ENCODE assay signal across 6 cellular contexts in genomic region chr11:66543263-66544107, GRCh38. TPM values are rescaled to one million over a fixed set of nuclear protein-coding genes. Genes with fewer than 3 reads are reported as not detected.
DNase-seq lines count a peak whose midpoint lies in the region; ATAC-seq, FAIRE-seq and TF ChIP-seq lines count a peak whose summit lies in the region.

No MANE protein-coding gene starts in this region.

- H3F3A ChIP-seq in OCI-LY1 (ENCODE audit: insufficient read depth, low read length), result no peaks in the 10 kb centered on the region

- H4K20me1 ChIP-seq in OCI-LY1 (ENCODE audit: insufficient read depth, low read length), result no peaks in the 10 kb centered on the region

- H3K9me2 ChIP-seq in OCI-LY1 (ENCODE audit: low read depth, low read length), result no peaks in the 10 kb centered on the region

- no peak overlapping the region; the same call in 1 of the 2 replicates for H2AFZ ChIP-seq in OCI-LY1 (ENCODE audit: low read length)

- H3K9ac ChIP-seq in OCI-LY1 (ENCODE audit: low read length), result peak overlapping the region; percentile 79

- no peaks in the 10 kb centered on the region for H3K79me2 ChIP-seq in OCI-LY1 (ENCODE audit: insufficient read depth, low read length)

- peak overlapping the region; percentile 75 for H3K27ac ChIP-seq in OCI-LY1 (ENCODE audit: low read depth, low read length, poor library complexity, severe bottlenecking)

- H3K36me3 ChIP-seq in BE2C, result 0 out of 2 replicates have a peak, but pooled peaks cover 7% of the 10 kb centered on the region
- peaks cover 7% of the 10 kb centered on the region; the same call in 1 of the 2 replicates for H3K36me3 ChIP-seq in OCI-LY1 (ENCODE audit: insufficient read depth, low read length)
- peaks cover 17% of the 10 kb centered on the region for H3K36me3 ChIP-seq in bronchial epithelial cell (ENCODE audit: control insufficient read depth, insufficient read depth, low read length)

- H3K4me1 ChIP-seq in BE2C (no peaks in the 10 kb centered on the region; the same call in 1 of the 2 replicates), OCI-LY1 (ENCODE audit: insufficient read depth, low read length, severe bottlenecking) (peaks cover 33% of the 10 kb centered on the region)

- H3K9me3 ChIP-seq in BE2C, result no peaks in the 10 kb centered on the region
- H3K9me3 ChIP-seq in OCI-LY1 (ENCODE audit: low read length), result no peaks in the 10 kb centered on the region

- no peak for ATAC-seq in HG02840 (IDR thresholded peaks at IDR 0.05; ENCODE audit: low FRiP score, unreplicated experiment)

- DNase-seq in BE2C (peak; percentile 92), bronchial epithelial cell (ENCODE audit: low read depth) (no peak), posterior cingulate gyrus (peak in 8 of 10 donors; percentile 36 to 92 (median 65)), SKM-1 (lab: John Stamatoyannopoulos, UW; ENCODE audit: unreplicated experiment) (no peak)

- FAIRE-seq in bronchial epithelial cell (lab: Jason Lieb, UNC), result no peak

- intact Hi-C loops in posterior cingulate gyrus (cut with DNase I), result no loop called here

- H3K27me3 ChIP-seq in BE2C (no peaks in the 10 kb centered on the region), OCI-LY1 (ENCODE audit: insufficient read depth, low read length) (0 out of 2 replicates have a peak, but pooled peaks cover 3% of the 10 kb centered on the region), bronchial epithelial cell (ENCODE audit: control insufficient read depth, insufficient read depth, low read length) (peaks cover 2% of the 10 kb centered on the region)

- H3K4me2 ChIP-seq in OCI-LY1 (ENCODE audit: low read length), result peak overlapping the region; percentile 91

- H3K4me3 ChIP-seq in BE2C (ENCODE audit: low read depth, low read length), result peak overlapping the region; percentile 33
- peak overlapping the region; percentile 44 for H3K4me3 ChIP-seq in OCI-LY1 (ENCODE audit: low read depth, low read length, poor library complexity, severe bottlenecking)
- no peak overlapping the region for H3K4me3 ChIP-seq in bronchial epithelial cell (ENCODE audit: low read depth, low read length)

- TF ChIP-seq CTCF in BE2C (IDR thresholded peaks at IDR 0.05; ENCODE audit: low read depth, low read length), result peak; percentile 82
- TF ChIP-seq CTCF in OCI-LY1 (IDR thresholded peaks at IDR 0.05; ENCODE audit: low read length), result peak; percentile 82
- peak; percentile 19 for TF ChIP-seq CTCF in bronchial epithelial cell (IDR thresholded peaks at IDR 0.05; ENCODE audit: insufficient read depth, low read length, severe bottlenecking)

RNA-seq across cellular contexts. Expression of gene ZDHHC24, which starts 2.4 kb away (rescaled TPM):
- 10.0 TPM for polyA plus RNA-seq in BE2C (2012; ENCODE audit: insufficient read depth, insufficient read length, low read depth)
- total RNA-seq in bronchial epithelial cell, result 8.4 and 9.7 TPM in 2 replicates

RNA-seq across cellular contexts. Expression of gene ACTN3, which starts 3.2 kb away (rescaled TPM):
- polyA plus RNA-seq in BE2C (2012; ENCODE audit: insufficient read depth, insufficient read length, low read depth), result not detected
- total RNA-seq in bronchial epithelial cell, result not detected in 2 replicates

RNA-seq across cellular contexts. Expression of gene CTSF, which starts 24.9 kb away (rescaled TPM):
- polyA plus RNA-seq in BE2C (2012; ENCODE audit: insufficient read depth, insufficient read length, low read depth), result 7.5 TPM
- total RNA-seq in bronchial epithelial cell, result 1.6 and 2.4 TPM in 2 replicates

RNA-seq across cellular contexts. Expression of gene BBS1, which starts 33.0 kb away (rescaled TPM):
- 14.7 TPM for polyA plus RNA-seq in BE2C (2012; ENCODE audit: insufficient read depth, insufficient read length, low read depth)
- total RNA-seq in bronchial epithelial cell, result 8.2 and 9.5 TPM in 2 replicates

RNA-seq across cellular contexts. Expression of gene CCDC87, which starts 49.4 kb away (rescaled TPM):
- 0.52 TPM for polyA plus RNA-seq in BE2C (2012; ENCODE audit: insufficient read depth, insufficient read length, low read depth)
- total RNA-seq in bronchial epithelial cell, result under 0.01 TPM in 2 replicates

Comparison
In these comparisons a context has a peak if more than half of its experiments do, and no peak if none do; other contexts are left out.
1. DNase-seq: peak in BE2C (single experiment) and posterior cingulate gyrus (8 of 10); none in bronchial epithelial cell (single experiment) and SKM-1 (single experiment).
2. CTCF ChIP-seq: peak in every context shown above with its lines; median percentile 82 in BE2C; 82 in OCI-LY1; 19 in bronchial epithelial cell.